10 cellular contexts compared by ENCODE assay signal in genomic region chr14:71686677-71687076, GRCh38.
DNase-seq lines count a peak whose midpoint lies in the region; ATAC-seq and TF ChIP-seq lines count a peak whose summit lies in the region.
"Had no signal": no experiment of that assay in that cellular context is flagged by ENCODE, and none has a peak within 500 bp of the region (broad histone marks: within the 10 kb centered on the region; RNA-seq: fewer than 3 reads in every experiment).

No MANE protein-coding gene starts in this region.

- H3K27me3 ChIP-seq in lung (ENCODE audit: control insufficient read depth, insufficient read depth): no peaks in the 10 kb centered on the region

- WGBS in lung, 2 donors: 86 to 88% methylated on average over 5 of the region's 5 CpGs

- TF ChIP-seq CTCF in lung (IDR thresholded peaks at IDR 0.05; ENCODE audit: control extremely low read depth, extremely low read depth): no peak

- no peaks in the 10 kb centered on the region for H3K4me1 ChIP-seq in lung (ENCODE audit: control insufficient read depth in 2 of 2, insufficient read depth in 2 of 2, low read length in 2 of 2)

- peak; percentile 45 for ATAC-seq in lung (ENCODE audit: insufficient read depth, low FRiP score)
- ATAC-seq: stimulated activated effector memory CD8-positive, alpha-beta T cell treated with anti-CD3 and anti-CD28 coated beads, Interleukin-12 subunit alpha, Interleukin-12 subunit beta, amount 100 ng/mL, for 72 hours had no signal

- H3K27ac ChIP-seq in lung (ENCODE audit: low read depth in 1 of 2, low read length in 1 of 2): no peak overlapping the region

- no peaks in the 10 kb centered on the region for H3K9me3 ChIP-seq in lung (ENCODE audit: control insufficient read depth in 2 of 2, insufficient read depth in 1 of 2, low read length in 1 of 2)

- DNase-seq in GM04504 (ENCODE audit: low read depth) (peak; percentile 80), astrocyte of the hippocampus (ENCODE audit: low read depth, low spot score) (peak; percentile 39), lung (ENCODE audit: low spot score) (no peak), stromal cell of bone marrow (ENCODE audit: low read depth) (peak; percentile 58), hypothalamus (lab: John Stamatoyannopoulos, UW) (no peak)
- DNase-seq in activated effector memory CD4-positive, alpha-beta T cell treated with anti-CD3 and anti-CD28 coated beads, Interleukin-2, amount 50 U/mL, for 16 hours: no peak
- DNase-seq in stimulated activated CD4-positive, alpha-beta T cell treated with anti-CD3 and anti-CD28 coated beads, Interleukin-15, amount 100 ng/mL, for 24 hours: no peak
- DNase-seq: CD8-positive, alpha-beta memory T cell; head of caudate nucleus had no signal

- peaks cover 0 to 2% of the 10 kb centered on the region in 2 donors for H3K36me3 ChIP-seq in lung (ENCODE audit: control insufficient read depth in 2 of 2, insufficient read depth in 2 of 2, low read length in 2 of 2)

- H3K4me3 ChIP-seq in lung: no peak overlapping the region

Comparison
In these comparisons a context has a peak if more than half of its experiments do, and no peak if none do; other contexts are left out.
1. DNase-seq: peak in GM04504 (single experiment), astrocyte of the hippocampus (single experiment) and stromal cell of bone marrow (single experiment); none in lung (single experiment), activated effector memory CD4-positive, alpha-beta T cell treated with anti-CD3 and anti-CD28 coated beads, Interleukin-2, amount 50 U/mL, for 16 hours (single experiment), hypothalamus (0 of 51) and stimulated activated CD4-positive, alpha-beta T cell treated with anti-CD3 and anti-CD28 coated beads, Interleukin-15, amount 100 ng/mL, for 24 hours (single experiment).